Comparison of ENCODE assay signal across 9 cellular contexts in genomic region chr15:30173041-30173608, GRCh38. TPM values are rescaled to one million over a fixed set of nuclear protein-coding genes. Genes with fewer than 3 reads are reported as not detected.
DNase-seq lines count a peak whose midpoint lies in the region; ATAC-seq and TF ChIP-seq lines count a peak whose summit lies in the region.
"Not testable (repeated sequence)": the region's sequence is repeated elsewhere in the genome, so short reads cannot be mapped to it uniquely, and the experiment has no call there.
"Had no signal": no experiment of that assay in that cellular context is flagged by ENCODE, and none has a peak within 500 bp of the region (broad histone marks: within the 10 kb centered on the region; RNA-seq: fewer than 3 reads in every experiment).

No MANE protein-coding gene starts in this region.

- H3T11ph ChIP-seq in H9 (ENCODE audit: low read length) = not testable (repeated sequence)

- H3K9me3 Mint-ChIP-seq in H9; activated CD4-positive, alpha-beta T cell treated with anti-CD3 and anti-CD28 coated beads, Interleukin-2, amount 10 ng/mL, durations not matched to agents 7 days and 5 days; activated naive CD8-positive, alpha-beta T cell (ENCODE audit: low read depth); osteocyte (ENCODE audit: unreplicated experiment): not testable (repeated sequence)

- H3K4me3 Mint-ChIP-seq in H9; activated CD4-positive, alpha-beta T cell treated with anti-CD3 and anti-CD28 coated beads, Interleukin-2, amount 10 ng/mL, durations not matched to agents 7 days and 5 days; activated naive CD8-positive, alpha-beta T cell; osteocyte (ENCODE audit: unreplicated experiment): not testable (repeated sequence)

- not testable (repeated sequence) for H2BK120ac ChIP-seq in H9 (ENCODE audit: low read depth, low read length, poor library complexity, severe bottlenecking)

- H3K36me3 ChIP-seq in GM06990 (ENCODE audit: control insufficient read depth, insufficient read depth, low read length) = not testable (repeated sequence)

- H2AK5ac ChIP-seq in H9 (ENCODE audit: insufficient read length, low read length) = not testable (repeated sequence)

- H3K36me3 Mint-ChIP-seq in H9 (ENCODE audit: insufficient read depth in 1 of 3, low read depth in 3 of 3); activated CD4-positive, alpha-beta T cell treated with anti-CD3 and anti-CD28 coated beads, Interleukin-2, amount 10 ng/mL, durations not matched to agents 7 days and 5 days (ENCODE audit: low read depth); activated naive CD8-positive, alpha-beta T cell; osteocyte (ENCODE audit: unreplicated experiment): not testable (repeated sequence)

- POLR2A ChIA-PET in activated CD4-positive, alpha-beta T cell treated with anti-CD3 and anti-CD28 coated beads, Interleukin-2, amount 10 ng/mL, durations not matched to agents 7 days and 5 days (lab: Charles Lee) = not testable (repeated sequence)

- H3K9me3 ChIP-seq in H9 (ENCODE audit: control insufficient read depth, low read depth, low read length) = not testable (repeated sequence)

- not testable (repeated sequence) for H2BK5ac ChIP-seq in H9 (ENCODE audit: insufficient read length, low read length)

- H4K8ac ChIP-seq in H9 (replicated peaks; ENCODE audit: insufficient read length, low read depth, low read length) = not testable (repeated sequence)

- H3K4me1 ChIP-seq in H9 (ENCODE audit: insufficient read depth, low read length) = not testable (repeated sequence)

- H3K14ac ChIP-seq in H9 (ENCODE audit: insufficient read depth, low read length) = not testable (repeated sequence)

- CTCF ChIA-PET in activated CD4-positive, alpha-beta T cell treated with anti-CD3 and anti-CD28 coated beads, Interleukin-2, amount 10 ng/mL, durations not matched to agents 7 days and 5 days (lab: Charles Lee) = not testable (repeated sequence)

- no CpG with 5 or more reads among the region's 11 CpGs for WGBS in H9 (ENCODE audit: extremely low coverage, insufficient read length, low lambda C conversion rate)

- not testable (repeated sequence) for H3K4me3 ChIP-seq in GM06990 (replicated peaks; ENCODE audit: low read depth, low read length)

- not testable (repeated sequence) for H2BK12ac ChIP-seq in H9 (ENCODE audit: insufficient read length, low read depth, low read length)

- not testable (repeated sequence) for H3K23ac ChIP-seq in H9 (ENCODE audit: insufficient read length, low read depth, low read length)

- peak; percentile 79 for ATAC-seq in Right ventricle myocardium superior (ENCODE audit: poor library complexity)

- H3K56ac ChIP-seq in H9 (ENCODE audit: insufficient read length, low read depth, low read length) = not testable (repeated sequence)

- intact Hi-C loops in Right ventricle myocardium superior (cut with DNase I) = not testable (repeated sequence)

- not testable (repeated sequence) for H3K27me3 ChIP-seq in GM06990 (replicated peaks; ENCODE audit: control insufficient read depth, insufficient read depth, low read length); H9 (ENCODE audit: insufficient read depth, low read length)

- not testable (repeated sequence) for H3K4me2 ChIP-seq in H9 (ENCODE audit: insufficient read depth, insufficient read length, low read length)

- not testable (repeated sequence) for H2BK15ac ChIP-seq in H9 (ENCODE audit: low read depth, low read length)

- not testable (repeated sequence) for H2AFZ ChIP-seq in H9 (ENCODE audit: low read length)

- H3K9ac ChIP-seq in H9 (ENCODE audit: extremely low read depth, insufficient read length, low read length) = not testable (repeated sequence)

- not testable (repeated sequence) for H3K4me1 Mint-ChIP-seq in H9; activated CD4-positive, alpha-beta T cell treated with anti-CD3 and anti-CD28 coated beads, Interleukin-2, amount 10 ng/mL, durations not matched to agents 7 days and 5 days; activated naive CD8-positive, alpha-beta T cell (ENCODE audit: low read depth); osteocyte (ENCODE audit: unreplicated experiment)

- H3K18ac ChIP-seq in H9 (ENCODE audit: insufficient read length, low read depth, low read length) = not testable (repeated sequence)

- H3K27ac ChIP-seq in H9 (ENCODE audit: insufficient read length, low read depth, low read length) = not testable (repeated sequence)

- DNase-seq in GM06990 (ENCODE audit: extremely low read depth, insufficient read length) (peak; percentile 9), H9 (peak; percentile 38), LHCN-M2 (ENCODE audit: low read depth) (peak; percentile 0), Right ventricle myocardium superior (peak; percentile 55), osteocyte (ENCODE audit: extremely low spot score, unreplicated experiment) (peak; percentile 86)
- DNase-seq in activated CD4-positive, alpha-beta T cell treated with anti-CD3 and anti-CD28 coated beads, Interleukin-2, amount 10 ng/mL, durations not matched to agents 7 days and 5 days = peak; percentile 82
- DNase-seq in stimulated activated CD8-positive, alpha-beta memory T cell treated with anti-CD3 and anti-CD28 coated beads, Interleukin-2, amount 100 ng/mL, for 48 hours (ENCODE audit: low read depth in 2 of 2) = peak; percentile 54 to 72

- H3K79me2 ChIP-seq in H9 (ENCODE audit: insufficient read depth, low read length) = not testable (repeated sequence)

- not testable (repeated sequence) for H3K27ac Mint-ChIP-seq in H9; osteocyte (ENCODE audit: unreplicated experiment)
- peak overlapping the region; percentile 85 for H3K27ac Mint-ChIP-seq in activated CD4-positive, alpha-beta T cell treated with anti-CD3 and anti-CD28 coated beads, Interleukin-2, amount 10 ng/mL, durations not matched to agents 7 days and 5 days
- H3K27ac Mint-ChIP-seq in activated naive CD8-positive, alpha-beta T cell = peak overlapping the region; percentile 16

- H4K91ac ChIP-seq in H9 (ENCODE audit: insufficient read length, low read depth, low read length) = not testable (repeated sequence)

- not testable (repeated sequence) for H2BK20ac ChIP-seq in H9 (ENCODE audit: low read depth, low read length, poor library complexity, severe bottlenecking)

- not testable (repeated sequence) for H3K79me1 ChIP-seq in H9 (ENCODE audit: insufficient read depth, low read depth, low read length, poor library complexity, severe bottlenecking)

- H3K4ac ChIP-seq in H9 (ENCODE audit: low read depth, low read length) = not testable (repeated sequence)

- not testable (repeated sequence) for H4K20me1 ChIP-seq in H9 (ENCODE audit: control insufficient read depth, insufficient read depth, insufficient read length)

- H3K27me3 Mint-ChIP-seq in H9 (ENCODE audit: low read depth); activated CD4-positive, alpha-beta T cell treated with anti-CD3 and anti-CD28 coated beads, Interleukin-2, amount 10 ng/mL, durations not matched to agents 7 days and 5 days; activated naive CD8-positive, alpha-beta T cell; osteocyte (ENCODE audit: unreplicated experiment): not testable (repeated sequence)

- H4K5ac ChIP-seq in H9 (ENCODE audit: insufficient read length, low read depth, low read length) = not testable (repeated sequence)

- H3K23me2 ChIP-seq in H9 (ENCODE audit: insufficient read length, low read depth, low read length, poor library complexity, severe bottlenecking) = not testable (repeated sequence)

- TF ChIP-seq CTCF in GM06990 (IDR thresholded peaks at IDR 0.05; ENCODE audit: insufficient read depth, low read length, poor library complexity, severe bottlenecking) (peak; percentile 7), H9 (conservative IDR thresholded peaks at IDR 0.05) (peak; percentile 52; the same call in 2 of the 3 replicates), osteocyte (IDR thresholded peaks at IDR 0.05) (peak; percentile 45)

RNA-seq across cellular contexts. Expression of gene GOLGA8T, which starts 38.3 kb away (rescaled TPM):
- total RNA-seq in H9 (2021) = 0.53 TPM in 1 of 2 replicates, not detected in the other
- total RNA-seq in LHCN-M2 (2014; rRNA removed) = not detected in 2 replicates
- 0.05 TPM for polyA plus RNA-seq in LHCN-M2 (2012)
- total RNA-seq in activated CD4-positive, alpha-beta T cell treated with anti-CD3 and anti-CD28 coated beads, Interleukin-2, amount 10 ng/mL, durations not matched to agents 7 days and 5 days = not detected
- total RNA-seq in Right ventricle myocardium superior = not detected
- 0.94 TPM in 1 of 2 replicates, not detected in the other for total RNA-seq in osteocyte
- polyA plus RNA-seq: SK-N-SH had no signal

Comparison
In these comparisons a context has a peak if more than half of its experiments do, and no peak if none do; other contexts are left out.
1. DNase-seq: peak in every context shown above with its lines; median percentile 86 in osteocyte; 82 in activated CD4-positive, alpha-beta T cell treated with anti-CD3 and anti-CD28 coated beads, Interleukin-2, amount 10 ng/mL, durations not matched to agents 7 days and 5 days; 63 in stimulated activated CD8-positive, alpha-beta memory T cell treated with anti-CD3 and anti-CD28 coated beads, Interleukin-2, amount 100 ng/mL, for 48 hours; 55 in Right ventricle myocardium superior; 38 in H9; 9 in GM06990; 0 in LHCN-M2.